1 cellular context compared by ENCODE assay signal in genomic region chr10:103493911-103494877, GRCh38.
TF ChIP-seq lines count a peak whose summit lies in the region.

No MANE protein-coding gene starts in this region.

TF ChIP-seq in GM23338, 12 proteins besides CTCF, POLR2A, EP300 and RAD21 (continued from another document):
- TF ChIP-seq, protein P1, sequence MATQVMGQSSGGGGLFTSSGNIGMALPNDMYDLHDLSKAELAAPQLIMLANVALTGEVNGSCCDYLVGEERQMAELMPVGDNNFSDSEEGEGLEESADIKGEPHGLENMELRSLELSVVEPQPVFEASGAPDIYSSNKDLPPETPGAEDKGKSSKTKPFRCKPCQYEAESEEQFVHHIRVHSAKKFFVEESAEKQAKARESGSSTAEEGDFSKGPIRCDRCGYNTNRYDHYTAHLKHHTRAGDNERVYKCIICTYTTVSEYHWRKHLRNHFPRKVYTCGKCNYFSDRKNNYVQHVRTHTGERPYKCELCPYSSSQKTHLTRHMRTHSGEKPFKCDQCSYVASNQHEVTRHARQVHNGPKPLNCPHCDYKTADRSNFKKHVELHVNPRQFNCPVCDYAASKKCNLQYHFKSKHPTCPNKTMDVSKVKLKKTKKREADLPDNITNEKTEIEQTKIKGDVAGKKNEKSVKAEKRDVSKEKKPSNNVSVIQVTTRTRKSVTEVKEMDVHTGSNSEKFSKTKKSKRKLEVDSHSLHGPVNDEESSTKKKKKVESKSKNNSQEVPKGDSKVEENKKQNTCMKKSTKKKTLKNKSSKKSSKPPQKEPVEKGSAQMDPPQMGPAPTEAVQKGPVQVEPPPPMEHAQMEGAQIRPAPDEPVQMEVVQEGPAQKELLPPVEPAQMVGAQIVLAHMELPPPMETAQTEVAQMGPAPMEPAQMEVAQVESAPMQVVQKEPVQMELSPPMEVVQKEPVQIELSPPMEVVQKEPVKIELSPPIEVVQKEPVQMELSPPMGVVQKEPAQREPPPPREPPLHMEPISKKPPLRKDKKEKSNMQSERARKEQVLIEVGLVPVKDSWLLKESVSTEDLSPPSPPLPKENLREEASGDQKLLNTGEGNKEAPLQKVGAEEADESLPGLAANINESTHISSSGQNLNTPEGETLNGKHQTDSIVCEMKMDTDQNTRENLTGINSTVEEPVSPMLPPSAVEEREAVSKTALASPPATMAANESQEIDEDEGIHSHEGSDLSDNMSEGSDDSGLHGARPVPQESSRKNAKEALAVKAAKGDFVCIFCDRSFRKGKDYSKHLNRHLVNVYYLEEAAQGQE (IDR thresholded peaks at IDR 0.05; ENCODE audit: unreplicated experiment), result no peak
